ENCODE assay signal across 24 cellular contexts in genomic region chr5:76249601-76250000, GRCh38.
"Had no signal": no experiment of that assay in that cellular context is flagged by ENCODE, and none has a peak within 500 bp of the region (broad histone marks: within the 10 kb centered on the region; RNA-seq: fewer than 3 reads in every experiment).

No MANE protein-coding gene starts in this region.

- H3K4me3 Mint-ChIP-seq: natural killer cell; nephron; neural crest cell; stimulated activated effector memory CD8-positive, alpha-beta T cell treated with anti-CD3 and anti-CD28 coated beads, Interleukin-12 subunit alpha, Interleukin-12 subunit beta, amount 100 ng/mL, for 72 hours; stimulated activated naive B cell treated with anti-CD40 and anti-IgM and Interleukin-4, amounts not matched to agents 10 μg/mL and 1 μg/mL and 100 μg/mL, for 72 hours; stimulated activated naive CD8-positive, alpha-beta T cell treated with anti-CD3 and anti-CD28 coated beads, Interleukin-15, Interleukin-2, amounts not matched to agents 100 ng/mL and 50 ng/mL, for 24 hours had no signal

- H3K4me1 Mint-ChIP-seq: natural killer cell; nephron; neural crest cell; stimulated activated effector memory CD8-positive, alpha-beta T cell treated with anti-CD3 and anti-CD28 coated beads, Interleukin-12 subunit alpha, Interleukin-12 subunit beta, amount 100 ng/mL, for 72 hours; stimulated activated naive B cell treated with anti-CD40 and anti-IgM and Interleukin-4, amounts not matched to agents 10 μg/mL and 1 μg/mL and 100 μg/mL, for 72 hours had no signal

- DNase-seq: natural killer cell; ovary; posterior cingulate gyrus; psoas muscle; right cardiac atrium; right lobe of liver; sigmoid colon; small intestine; stimulated activated CD4-positive, alpha-beta T cell treated with anti-CD3 and anti-CD28 coated beads, Interleukin-15, amount 100 ng/mL, for 24 hours; stimulated activated CD4-positive, alpha-beta T cell treated with anti-CD3 and anti-CD28 coated beads, Interleukin-2, amount 100 ng/mL, for 24 hours; stimulated activated CD4-positive, alpha-beta T cell treated with anti-CD3 and anti-CD28 coated beads, Interleukin-2, amount 100 ng/mL, for 48 hours; stimulated activated CD4-positive, alpha-beta T cell treated with anti-CD3 and anti-CD28 coated beads, Interleukin-4, amount 100 ng/mL, for 24 hours; stimulated activated naive B cell treated with anti-CD40 and anti-IgM and Interleukin-4, amounts not matched to agents 10 μg/mL and 1 μg/mL and 100 μg/mL, for 72 hours; stimulated activated naive CD4-positive, alpha-beta T cell treated with Interleukin-2 at 50 U/mL for 16 hours; stomach; thyroid gland; trophoblast cell; upper lobe of left lung had no signal

- H3K27ac Mint-ChIP-seq: natural killer cell; nephron; progenitor cell of endocrine pancreas; stimulated activated effector memory CD8-positive, alpha-beta T cell treated with anti-CD3 and anti-CD28 coated beads, Interleukin-12 subunit alpha, Interleukin-12 subunit beta, amount 100 ng/mL, for 72 hours; stimulated activated naive B cell treated with anti-CD40 and anti-IgM and Interleukin-4, amounts not matched to agents 10 μg/mL and 1 μg/mL and 100 μg/mL, for 72 hours; stimulated activated naive CD8-positive, alpha-beta T cell treated with anti-CD3 and anti-CD28 coated beads, Interleukin-15, Interleukin-2, amounts not matched to agents 100 ng/mL and 50 ng/mL, for 24 hours had no signal

- H3K9me3 Mint-ChIP-seq: natural killer cell; nephron; neural crest cell; stimulated activated effector memory CD8-positive, alpha-beta T cell treated with anti-CD3 and anti-CD28 coated beads, Interleukin-12 subunit alpha, Interleukin-12 subunit beta, amount 100 ng/mL, for 72 hours; stimulated activated naive B cell treated with anti-CD40 and anti-IgM and Interleukin-4, amounts not matched to agents 10 μg/mL and 1 μg/mL and 100 μg/mL, for 72 hours; stimulated activated naive CD8-positive, alpha-beta T cell treated with anti-CD3 and anti-CD28 coated beads, Interleukin-15, Interleukin-2, amounts not matched to agents 100 ng/mL and 50 ng/mL, for 24 hours had no signal

- FAIRE-seq: small intestine, urothelium cell line had no signal

- H3K27me3 Mint-ChIP-seq: stimulated activated naive B cell treated with anti-CD40 and anti-IgM and Interleukin-4, amounts not matched to agents 10 μg/mL and 1 μg/mL and 100 μg/mL, for 72 hours had no signal

- ATAC-seq: natural killer cell; psoas muscle; right cardiac atrium; right lobe of liver; stimulated activated effector memory CD8-positive, alpha-beta T cell treated with anti-CD3 and anti-CD28 coated beads, Interleukin-12 subunit alpha, Interleukin-12 subunit beta, amount 100 ng/mL, for 72 hours; stimulated activated naive B cell treated with anti-CD40 and anti-IgM and Interleukin-4, amounts not matched to agents 10 μg/mL and 1 μg/mL and 100 μg/mL, for 72 hours had no signal

- H3K36me3 Mint-ChIP-seq: natural killer cell; stimulated activated effector memory CD8-positive, alpha-beta T cell treated with anti-CD3 and anti-CD28 coated beads, Interleukin-12 subunit alpha, Interleukin-12 subunit beta, amount 100 ng/mL, for 72 hours; stimulated activated naive B cell treated with anti-CD40 and anti-IgM and Interleukin-4, amounts not matched to agents 10 μg/mL and 1 μg/mL and 100 μg/mL, for 72 hours had no signal
